ENCODE assay signal across 20 cellular contexts in the genomic region with DNA sequence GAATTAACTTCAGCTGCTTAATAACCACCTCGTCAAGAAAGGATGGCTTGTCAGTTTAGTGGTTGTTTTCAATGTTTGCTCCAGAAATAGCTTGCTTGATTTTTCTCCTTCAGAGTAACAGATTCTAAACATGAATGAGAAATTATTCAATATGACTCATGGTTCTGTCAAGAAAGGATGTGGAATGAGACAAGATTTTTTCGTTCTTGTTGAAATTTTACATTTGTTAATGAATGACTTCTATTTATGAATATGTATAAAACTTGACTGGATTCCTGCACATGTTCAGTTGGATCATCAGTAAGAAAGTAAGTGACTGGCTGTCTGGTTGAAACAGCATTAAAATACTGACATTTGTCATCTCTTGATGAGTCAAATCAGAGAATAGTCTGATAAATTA. TPM values are rescaled to one million over a fixed set of nuclear protein-coding genes. Genes with fewer than 3 reads are reported as not detected.
DNase-seq lines count a peak whose midpoint lies in the region; TF ChIP-seq lines count a peak whose summit lies in the region.
"Had no signal": no experiment of that assay in that cellular context is flagged by ENCODE, and none has a peak within 500 bp of the region (broad histone marks: within the 10 kb centered on the region; RNA-seq: fewer than 3 reads in every experiment).

No MANE protein-coding gene starts in this region.

- H3K27me3 Mint-ChIP-seq in chondrocyte (ENCODE audit: low read depth): no peaks in the 10 kb centered on the region
- H3K27me3 Mint-ChIP-seq: activated naive CD8-positive, alpha-beta T cell treated with anti-CD3 and anti-CD28 coated beads for 36 hours had no signal

- H3K27ac Mint-ChIP-seq in chondrocyte (ENCODE audit: unreplicated experiment): peak overlapping the region; percentile 34
- H3K27ac Mint-ChIP-seq: activated CD4-positive, alpha-beta memory T cell treated with anti-CD3 and anti-CD28 coated beads, Interleukin-2, amount 10 ng/mL, durations not matched to agents 7 days and 5 days; activated naive CD8-positive, alpha-beta T cell treated with anti-CD3 and anti-CD28 coated beads for 36 hours; CD4-positive, alpha-beta T cell had no signal

- no peak overlapping the region for H3K4me3 Mint-ChIP-seq in chondrocyte (ENCODE audit: unreplicated experiment)
- H3K4me3 Mint-ChIP-seq: activated CD4-positive, alpha-beta memory T cell treated with anti-CD3 and anti-CD28 coated beads, Interleukin-2, amount 10 ng/mL, durations not matched to agents 7 days and 5 days; activated naive CD8-positive, alpha-beta T cell treated with anti-CD3 and anti-CD28 coated beads for 36 hours; CD4-positive, alpha-beta T cell had no signal

- H3K9me3 Mint-ChIP-seq in chondrocyte (ENCODE audit: low read depth): peaks cover 2% of the 10 kb centered on the region
- H3K9me3 Mint-ChIP-seq: activated CD4-positive, alpha-beta memory T cell treated with anti-CD3 and anti-CD28 coated beads, Interleukin-2, amount 10 ng/mL, durations not matched to agents 7 days and 5 days; activated naive CD8-positive, alpha-beta T cell treated with anti-CD3 and anti-CD28 coated beads for 36 hours; CD4-positive, alpha-beta T cell had no signal

- DNase-seq in ELR (ENCODE audit: low read depth): peak; percentile 60
- peak; percentile 55 for DNase-seq in HT1080 (ENCODE audit: low read depth)
- DNase-seq in chondrocyte (ENCODE audit: low spot score): no peak
- DNase-seq in iris pigment epithelial cell (ENCODE audit: low read depth): peak; percentile 38
- no peak for DNase-seq in DMS79 treated with DMSO at 0.1 percent for 48 hours (lab: John Stamatoyannopoulos, UW)
- no peak for DNase-seq in SIG-M5 (lab: John Stamatoyannopoulos, UW)
- no peak for DNase-seq in activated CD4-positive, alpha-beta T cell treated with anti-CD3 and anti-CD28 coated beads, Interleukin-2, amount 50 U/mL, for 48 hours
- DNase-seq in EL: no peak
- DNase-seq: activated CD4-positive, alpha-beta memory T cell treated with anti-CD3 and anti-CD28 coated beads, Interleukin-2, amount 10 ng/mL, durations not matched to agents 7 days and 5 days; activated naive CD8-positive, alpha-beta T cell treated with anti-CD3 and anti-CD28 coated beads for 36 hours; activated T-cell treated with anti-CD3 and anti-CD28 coated beads, Interleukin-2, amount 50 U/mL, for 48 hours; CD4-positive, alpha-beta T cell; DND-41; effector CD4-positive, alpha-beta T cell; NCI-H774; stimulated activated CD4-positive, alpha-beta T cell treated with anti-CD3 and anti-CD28 coated beads, Interleukin-2, amount 100 ng/mL, for 24 hours; T-helper 1 cell; WERI-Rb-1 had no signal

- no peak for TF ChIP-seq CTCF in chondrocyte (IDR thresholded peaks at IDR 0.05)

- peaks cover 4% of the 10 kb centered on the region for H3K36me3 Mint-ChIP-seq in chondrocyte (ENCODE audit: low read depth)
- H3K36me3 Mint-ChIP-seq: activated naive CD8-positive, alpha-beta T cell treated with anti-CD3 and anti-CD28 coated beads for 36 hours had no signal

- H3K4me1 Mint-ChIP-seq in chondrocyte (ENCODE audit: low read depth): peaks cover 39% of the 10 kb centered on the region

RNA-seq across cellular contexts. Expression of a gene that starts 38.3 kb away (rescaled TPM):
- total RNA-seq in HT1080 (2014; rRNA removed; shearing (Covaris generic)): 3.9 and 6.5 TPM in 2 replicates
- 3.0 and 3.3 TPM in 2 replicates for polyA plus RNA-seq in HT1080 (2015; cell fraction: cytosol; rRNA removed)
- polyA plus RNA-seq in HT1080 (2015; cell fraction: nucleus; rRNA removed): 6.7 and 7.1 TPM in 2 replicates
- 6.6 to 35.4 TPM (median 7.4 TPM) in 3 replicates for total RNA-seq in chondrocyte
- total RNA-seq: cardiac muscle cell had no signal
- polyA plus RNA-seq: cardiac muscle cell, K562 had no signal

Comparison
In these comparisons a context has a peak if more than half of its experiments do, and no peak if none do; other contexts are left out.
1. DNase-seq: peak in ELR (single experiment), HT1080 (single experiment) and iris pigment epithelial cell (single experiment); none in chondrocyte (single experiment), DMS79 treated with DMSO at 0.1 percent for 48 hours (single experiment), SIG-M5 (single experiment), activated CD4-positive, alpha-beta T cell treated with anti-CD3 and anti-CD28 coated beads, Interleukin-2, amount 50 U/mL, for 48 hours (0 of 2) and EL (single experiment).